Comparison of ENCODE assay signal across 15 cellular contexts in genomic region chr20:57133926-57134650, GRCh38.
"Had no signal": no experiment of that assay in that cellular context is flagged by ENCODE, and none has a peak within 500 bp of the region (broad histone marks: within the 10 kb centered on the region; RNA-seq: fewer than 3 reads in every experiment).

No MANE protein-coding gene starts in this region.

- ATAC-seq: activated CD8-positive, alpha-beta T cell treated with anti-CD3 and anti-CD28 coated beads for 36 hours; naive thymus-derived CD8-positive, alpha-beta T cell; right cardiac atrium; stimulated activated naive CD8-positive, alpha-beta T cell treated with anti-CD3 and anti-CD28 coated beads, Interleukin-15, amount 100 ng/mL, for 72 hours; upper lobe of right lung had no signal

- H3K4me1 ChIP-seq: left ventricle myocardium inferior, upper lobe of right lung had no signal

- H3K4me3 ChIP-seq: dorsolateral prefrontal cortex, left ventricle myocardium inferior, upper lobe of right lung had no signal

- H3K36me3 ChIP-seq: left ventricle myocardium inferior, upper lobe of right lung had no signal

- DNase-seq: activated CD4-positive, alpha-beta T cell treated with anti-CD3 and anti-CD28 coated beads for 4 hours; activated CD8-positive, alpha-beta T cell treated with anti-CD3 and anti-CD28 coated beads for 36 hours; activated effector memory CD4-positive, alpha-beta T cell treated with anti-CD3 and anti-CD28 coated beads, Interleukin-2, amount 50 U/mL, for 16 hours; activated T-cell treated with anti-CD3 and anti-CD28 coated beads, Interleukin-2, amount 50 U/mL, for 48 hours; amniotic stem cell; dorsolateral prefrontal cortex; endodermal cell; hippocampal formation; kidney; left ventricle myocardium inferior; naive thymus-derived CD8-positive, alpha-beta T cell; occipital lobe; right cardiac atrium; stimulated activated naive CD8-positive, alpha-beta T cell treated with anti-CD3 and anti-CD28 coated beads, Interleukin-15, amount 100 ng/mL, for 72 hours; upper lobe of right lung had no signal

- FAIRE-seq: kidney had no signal

- H3K27ac ChIP-seq: dorsolateral prefrontal cortex, left ventricle myocardium inferior, upper lobe of right lung had no signal

- H3K27me3 ChIP-seq: upper lobe of right lung had no signal

- H3K9me3 ChIP-seq: left ventricle myocardium inferior, upper lobe of right lung had no signal
